In the genomic region with DNA sequence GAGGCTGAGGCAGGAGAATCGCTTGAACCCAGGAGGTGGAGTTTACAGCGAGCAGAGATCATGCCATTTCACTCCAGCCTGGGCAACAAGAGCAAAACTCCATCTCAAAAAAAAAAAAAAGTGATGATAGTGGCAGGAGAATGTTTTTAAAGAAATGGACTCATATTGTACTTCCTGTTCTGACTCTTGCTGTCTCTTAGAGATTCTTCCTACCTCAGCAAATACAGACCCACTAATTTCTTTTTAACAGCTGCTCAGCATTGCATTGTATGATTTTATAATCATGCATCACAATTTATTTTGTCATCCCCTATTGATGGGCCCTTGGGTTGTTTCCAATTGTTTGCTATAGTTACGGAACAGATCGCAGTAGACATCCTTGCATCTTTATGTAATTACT, we compare ENCODE assay signal across 17 cellular contexts. TPM values are rescaled to one million over a fixed set of nuclear protein-coding genes. Genes with fewer than 3 reads are reported as not detected.
DNase-seq lines count a peak whose midpoint lies in the region; ATAC-seq and TF ChIP-seq lines count a peak whose summit lies in the region.
"Had no signal": no experiment of that assay in that cellular context is flagged by ENCODE, and none has a peak within 500 bp of the region (broad histone marks: within the 10 kb centered on the region; RNA-seq: fewer than 3 reads in every experiment).

No MANE protein-coding gene starts in this region.

- no peaks in the 10 kb centered on the region for H3K27me3 Mint-ChIP-seq in activated CD4-positive, alpha-beta T cell treated with anti-CD3 and anti-CD28 coated beads for 36 hours
- no peaks in the 10 kb centered on the region for H3K27me3 Mint-ChIP-seq in stimulated activated naive CD8-positive, alpha-beta T cell treated with anti-CD3 and anti-CD28 coated beads, Interleukin-15, amount 100 ng/mL, for 72 hours
- H3K27me3 Mint-ChIP-seq: CD4-positive, CD25-positive, alpha-beta regulatory T cell had no signal

- ATAC-seq in activated CD4-positive, alpha-beta T cell treated with anti-CD3 and anti-CD28 coated beads for 36 hours: peak; percentile 54
- peak; percentile 21 for ATAC-seq in stimulated activated naive CD8-positive, alpha-beta T cell treated with anti-CD3 and anti-CD28 coated beads, Interleukin-15, amount 100 ng/mL, for 72 hours
- ATAC-seq in stimulated activated naive CD8-positive, alpha-beta T cell treated with anti-CD3 and anti-CD28 coated beads, Interleukin-15, Interleukin-2, amounts not matched to agents 100 U/mL and 50 U/mL, for 24 hours: no peak
- no peak for ATAC-seq in GM18870 (IDR thresholded peaks at IDR 0.05; ENCODE audit: unreplicated experiment)
- ATAC-seq in HG03045 (IDR thresholded peaks at IDR 0.05; ENCODE audit: unreplicated experiment): no peak
- ATAC-seq: A549, GM12878 had no signal

- CTCF ChIA-PET in activated CD4-positive, alpha-beta T cell treated with anti-CD3 and anti-CD28 coated beads for 36 hours (lab: Charles Lee): interaction anchor here (0.6 to 1.7 kb wide), 3 partner anchors 10 to 496 kb away, joined by 3 to 4 read pairs (median 3); no protein-coding TSS in a partner anchor

- H3K4me1 Mint-ChIP-seq in activated CD4-positive, alpha-beta T cell treated with anti-CD3 and anti-CD28 coated beads for 36 hours: peaks cover 34% of the 10 kb centered on the region
- H3K4me1 Mint-ChIP-seq in stimulated activated naive CD8-positive, alpha-beta T cell treated with anti-CD3 and anti-CD28 coated beads, Interleukin-15, amount 100 ng/mL, for 72 hours: peaks cover 39% of the 10 kb centered on the region

- no peak for TF ChIP-seq CTCF in choroid plexus epithelial cell (conservative IDR thresholded peaks at IDR 0.05; ENCODE audit: low read depth, low read length)

- H3K9me3 Mint-ChIP-seq in activated CD4-positive, alpha-beta T cell treated with anti-CD3 and anti-CD28 coated beads for 36 hours (ENCODE audit: low read depth): peaks cover 6% of the 10 kb centered on the region
- H3K9me3 Mint-ChIP-seq in stimulated activated naive CD8-positive, alpha-beta T cell treated with anti-CD3 and anti-CD28 coated beads, Interleukin-15, amount 100 ng/mL, for 72 hours: peaks cover 6 to 9% of the 10 kb centered on the region in 2 donors

- peak overlapping the region; percentile 41 for H3K27ac Mint-ChIP-seq in activated CD4-positive, alpha-beta T cell treated with anti-CD3 and anti-CD28 coated beads for 36 hours
- H3K27ac Mint-ChIP-seq in stimulated activated naive CD8-positive, alpha-beta T cell treated with anti-CD3 and anti-CD28 coated beads, Interleukin-15, amount 100 ng/mL, for 72 hours: no peak overlapping the region

- POLR2A ChIA-PET in activated CD4-positive, alpha-beta T cell treated with anti-CD3 and anti-CD28 coated beads for 36 hours (lab: Charles Lee): interaction anchor here (0.7 kb wide), 1 partner anchor 58 kb away, joined by 5 read pairs; no protein-coding TSS in a partner anchor

- peaks cover 9% of the 10 kb centered on the region for H3K36me3 Mint-ChIP-seq in activated CD4-positive, alpha-beta T cell treated with anti-CD3 and anti-CD28 coated beads for 36 hours (ENCODE audit: low read depth)

- no peak overlapping the region for H3K4me3 Mint-ChIP-seq in activated CD4-positive, alpha-beta T cell treated with anti-CD3 and anti-CD28 coated beads for 36 hours
- H3K4me3 Mint-ChIP-seq in stimulated activated naive CD8-positive, alpha-beta T cell treated with anti-CD3 and anti-CD28 coated beads, Interleukin-15, amount 100 ng/mL, for 72 hours: no peak overlapping the region

- intact Hi-C loops in activated CD4-positive, alpha-beta T cell treated with anti-CD3 and anti-CD28 coated beads for 36 hours (cut with DNase I, micrococcal nuclease): loop anchor here (1.0 kb wide), 2 partner anchors 9 to 10 kb away; no protein-coding TSS in a partner anchor

- DNase-seq in activated CD4-positive, alpha-beta T cell treated with anti-CD3 and anti-CD28 coated beads for 36 hours: no peak
- DNase-seq in activated CD4-positive, alpha-beta T cell treated with anti-CD3 and anti-CD28 coated beads, Interleukin-2, amount 50 U/mL, for 4 hours: no peak
- no peak for DNase-seq in stimulated activated naive CD8-positive, alpha-beta T cell treated with anti-CD3 and anti-CD28 coated beads, Interleukin-15, amount 100 ng/mL, for 72 hours
- DNase-seq in stimulated activated naive CD8-positive, alpha-beta T cell treated with anti-CD3 and anti-CD28 coated beads, Interleukin-15, Interleukin-2, amounts not matched to agents 100 U/mL and 50 U/mL, for 24 hours: no peak
- DNase-seq in choroid plexus epithelial cell (ENCODE audit: low read depth) (peak; percentile 13), cerebellar cortex (ENCODE audit: low spot score) (no peak)
- DNase-seq: Calu3, HCEC 1CT, NCI-H146, NCI-H2081 treated with DMSO at 0.1 percent for 48 hours, NCI-H524, RPMI8226 had no signal

- H3K4me3 ChIP-seq in choroid plexus epithelial cell (ENCODE audit: low read depth, low read length): no peak overlapping the region
- H3K4me3 ChIP-seq: A549, GM12878 had no signal

RNA-seq across cellular contexts. Expression of a gene that starts 8.8 kb away (rescaled TPM):
- 1 to 10 TPM in 1 of 2 experiments, under 1 TPM in 1; 0.81 to 1.0 TPM for total RNA-seq in activated CD4-positive, alpha-beta T cell treated with anti-CD3 and anti-CD28 coated beads for 36 hours

Comparison
In these comparisons a context has a peak if more than half of its experiments do, and no peak if none do; other contexts are left out.
1. ATAC-seq: peak in activated CD4-positive, alpha-beta T cell treated with anti-CD3 and anti-CD28 coated beads for 36 hours (single experiment) and stimulated activated naive CD8-positive, alpha-beta T cell treated with anti-CD3 and anti-CD28 coated beads, Interleukin-15, amount 100 ng/mL, for 72 hours (single experiment); none in stimulated activated naive CD8-positive, alpha-beta T cell treated with anti-CD3 and anti-CD28 coated beads, Interleukin-15, Interleukin-2, amounts not matched to agents 100 U/mL and 50 U/mL, for 24 hours (single experiment), GM18870 (single experiment) and HG03045 (single experiment).